ENCODE assay signal across 18 cellular contexts in the genomic region with DNA sequence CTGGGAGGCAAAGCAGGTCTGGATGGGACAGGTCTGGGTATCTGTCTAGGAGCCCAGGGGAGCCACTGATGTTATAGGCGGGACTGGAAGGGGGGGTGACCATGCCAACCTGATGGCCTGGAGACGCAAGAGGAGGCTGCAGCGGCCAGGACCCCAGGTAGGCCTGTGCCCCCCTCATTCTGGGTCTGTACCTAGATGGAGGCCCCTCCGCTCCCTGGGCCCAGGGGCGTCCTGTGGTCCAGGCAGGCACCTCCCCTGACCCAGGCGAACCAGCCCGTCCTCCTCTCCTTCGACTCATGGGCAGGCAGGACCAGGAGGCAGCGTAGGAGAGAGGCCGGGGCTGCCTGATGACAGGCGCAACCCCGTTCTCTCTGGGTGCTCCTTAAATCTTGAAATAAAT. TPM values are rescaled to one million over a fixed set of nuclear protein-coding genes. Genes with fewer than 3 reads are reported as not detected.
DNase-seq lines count a peak whose midpoint lies in the region; ATAC-seq and TF ChIP-seq lines count a peak whose summit lies in the region.
"Had no signal": no experiment of that assay in that cellular context is flagged by ENCODE, and none has a peak within 500 bp of the region (broad histone marks: within the 10 kb centered on the region; RNA-seq: fewer than 3 reads in every experiment).

No MANE protein-coding gene starts in this region.

- TF ChIP-seq POLR2A in esophagus muscularis mucosa (IDR thresholded peaks at IDR 0.05; ENCODE audit: low read depth) = no peak

- intact Hi-C loops in Right ventricle myocardium superior (cut with DNase I) (no loop called here), left cardiac atrium (cut with DNase I) (no loop called here), esophagus muscularis mucosa (cut with DNase I) (no loop called here)

- H4K20me1 ChIP-seq in neural progenitor cell (ENCODE audit: low read depth) = no peaks in the 10 kb centered on the region

- DNase-seq in Right ventricle myocardium superior = peak; percentile 31
- DNase-seq in left cardiac atrium = no peak
- DNase-seq in esophagus muscularis mucosa (ENCODE audit: extremely low spot score) = no peak
- no peak for DNase-seq in neural progenitor cell (ENCODE audit: low spot score)
- no peak for DNase-seq in NCI-H510A treated with DMSO at 0.1 percent for 48 hours (lab: John Stamatoyannopoulos, UW)
- DNase-seq in ACHN = no peak
- DNase-seq: activated B cell treated with CpG ODN at 0.5 μM for 24 hours; activated CD8-positive, alpha-beta memory T cell treated with anti-CD3 and anti-CD28 coated beads, Interleukin-2, amount 50 U/mL, for 48 hours; activated naive CD4-positive, alpha-beta T cell treated with anti-CD3 and anti-CD28 coated beads, Interleukin-2, amount 50 U/mL, for 16 hours; DMS 273 treated with DMSO at 0.1 percent for 48 hours; effector memory CD4-positive, alpha-beta T cell; NCI-H1694; RPMI8226; stimulated activated naive CD8-positive, alpha-beta T cell treated with anti-CD3 and anti-CD28 coated beads, Interleukin-15, amount 100 ng/mL, for 72 hours; T-cell had no signal

- H3K27ac Mint-ChIP-seq in neural progenitor cell = peak overlapping the region; percentile 87
- H3K27ac Mint-ChIP-seq: activated B cell treated with CpG ODN at 0.5 μM for 24 hours had no signal

- H2AFZ ChIP-seq in neural progenitor cell (replicated peaks) = no peak overlapping the region

- WGBS in esophagus muscularis mucosa = 91% methylated on average over 12 of the region's 12 CpGs

- H3K36me3 ChIP-seq in esophagus muscularis mucosa (no peaks in the 10 kb centered on the region), neural progenitor cell (no peaks in the 10 kb centered on the region)

- H3K27ac ChIP-seq in esophagus muscularis mucosa (replicated peaks in 1 of 4) (peak overlapping the region in 3 of 4 donors; percentile 31 to 55 (median 46)), neural progenitor cell (no peak overlapping the region)

- no peak for TF ChIP-seq EP300 in esophagus muscularis mucosa (IDR thresholded peaks at IDR 0.05)

- H3K79me2 ChIP-seq in neural progenitor cell (ENCODE audit: low read depth) = no peaks in the 10 kb centered on the region

- H3K9ac ChIP-seq in neural progenitor cell = no peak overlapping the region

- H3K9me3 ChIP-seq in esophagus muscularis mucosa (no peaks in the 10 kb centered on the region), neural progenitor cell (ENCODE audit: low read depth) (no peaks in the 10 kb centered on the region)

- H3K27me3 ChIP-seq in esophagus muscularis mucosa = no peaks in the 10 kb centered on the region
- H3K27me3 ChIP-seq in neural progenitor cell = no peaks in the 10 kb centered on the region

- peaks cover 28% of the 10 kb centered on the region for H3K27me3 Mint-ChIP-seq in neural progenitor cell (ENCODE audit: insufficient read depth, low read depth)
- H3K27me3 Mint-ChIP-seq: stimulated activated naive CD8-positive, alpha-beta T cell treated with anti-CD3 and anti-CD28 coated beads, Interleukin-15, amount 100 ng/mL, for 72 hours had no signal

- peaks cover 17% of the 10 kb centered on the region for H3F3A ChIP-seq in neural progenitor cell (ENCODE audit: low read depth)

- H3K4me3 Mint-ChIP-seq in neural progenitor cell = no peak overlapping the region
- H3K4me3 Mint-ChIP-seq: activated B cell treated with CpG ODN at 0.5 μM for 24 hours had no signal

- H3K36me3 Mint-ChIP-seq in neural progenitor cell = no peaks in the 10 kb centered on the region
- H3K36me3 Mint-ChIP-seq: T-cell had no signal

- no peaks in the 10 kb centered on the region for H3K9me3 Mint-ChIP-seq in neural progenitor cell
- H3K9me3 Mint-ChIP-seq: activated B cell treated with CpG ODN at 0.5 μM for 24 hours; stimulated activated naive CD8-positive, alpha-beta T cell treated with anti-CD3 and anti-CD28 coated beads, Interleukin-15, amount 100 ng/mL, for 72 hours; T-cell had no signal

- ATAC-seq in Right ventricle myocardium superior (ENCODE audit: poor library complexity) (no peak), left cardiac atrium (no peak), GM19324 (IDR thresholded peaks at IDR 0.05; ENCODE audit: low FRiP score, unreplicated experiment) (no peak), GM21367 (IDR thresholded peaks at IDR 0.05; ENCODE audit: unreplicated experiment) (no peak)
- ATAC-seq: left lobe of liver; stimulated activated naive CD8-positive, alpha-beta T cell treated with anti-CD3 and anti-CD28 coated beads, Interleukin-15, amount 100 ng/mL, for 72 hours; T-cell had no signal

- in situ Hi-C loops in ACHN (cut with HindIII; ENCODE audit: low pct_ligation_motif_present, low pct_unique_long_range_greater_than_20kb, low sequenced_read_pairs) = no loop called here

- H3K4me1 ChIP-seq in esophagus muscularis mucosa (peaks cover 5 to 24% (median 10%) of the 10 kb centered on the region in 4 donors), neural progenitor cell (peaks cover 24% of the 10 kb centered on the region)

- peaks cover 48% of the 10 kb centered on the region for H3K4me1 Mint-ChIP-seq in neural progenitor cell

- H3K4me3 ChIP-seq in esophagus muscularis mucosa = no peak overlapping the region
- no peak overlapping the region for H3K4me3 ChIP-seq in neural progenitor cell

- no peak overlapping the region for H3K4me2 ChIP-seq in neural progenitor cell

- TF ChIP-seq CTCF in esophagus muscularis mucosa (IDR thresholded peaks at IDR 0.05) (no peak), neural progenitor cell (IDR thresholded peaks at IDR 0.05) (no peak)

RNA-seq across cellular contexts. Expression of a gene that starts 46.6 kb away (rescaled TPM):
- total RNA-seq in Right ventricle myocardium superior (3.5 TPM), left cardiac atrium (10 to 100 TPM in 1 of 2 donors, 1 to 10 TPM in 1; 5.4 to 13.1 TPM), esophagus muscularis mucosa (10 to 100 TPM in 3 of 4 donors, 1 to 10 TPM in 1; 5.0 to 24.2 (median 12.9) TPM), neural progenitor cell (ENCODE audit: low replicate concordance) (12.2 and 32.7 TPM in 2 replicates)
